In genomic region chrX:24702362-24703184, GRCh38 we compare ENCODE assay signal across 15 cellular contexts. TPM values are rescaled to one million over a fixed set of nuclear protein-coding genes. Genes with fewer than 3 reads are reported as not detected.
DNase-seq lines count a peak whose midpoint lies in the region; ATAC-seq and TF ChIP-seq lines count a peak whose summit lies in the region.
"Had no signal": no experiment of that assay in that cellular context is flagged by ENCODE, and none has a peak within 500 bp of the region (broad histone marks: within the 10 kb centered on the region; RNA-seq: fewer than 3 reads in every experiment).

No MANE protein-coding gene starts in this region.

- H3K4me1 Mint-ChIP-seq in natural killer cell treated with Interleukin-12 subunit alpha and Interleukin-12 subunit beta and Interleukin-15 and Interleukin-18, amount 100 ng/mL, for 72 hours (ENCODE audit: low read depth in 2 of 2): no peaks in the 10 kb centered on the region

- H3K27ac ChIP-seq in coronary artery: no peak overlapping the region
- H3K27ac ChIP-seq: BLaER1 treated with 17β-estradiol and CSF1 and Interleukin-3, amounts not matched to agents 10 nM and 100 nM; left ventricle myocardium inferior; pancreas; SK-N-MC; tibial artery had no signal

- H3K27me3 Mint-ChIP-seq in natural killer cell treated with Interleukin-12 subunit alpha and Interleukin-12 subunit beta and Interleukin-15 and Interleukin-18, amount 100 ng/mL, for 72 hours: peaks cover 0 to 4% of the 10 kb centered on the region in 2 donors

- H3K36me3 Mint-ChIP-seq in natural killer cell treated with Interleukin-12 subunit alpha and Interleukin-12 subunit beta and Interleukin-15 and Interleukin-18, amount 100 ng/mL, for 72 hours: peaks cover 6% of the 10 kb centered on the region

- intact Hi-C loops in head of caudate nucleus (cut with DNase I): no loop called here

- no peak overlapping the region for H3K4me3 Mint-ChIP-seq in natural killer cell treated with Interleukin-12 subunit alpha and Interleukin-12 subunit beta and Interleukin-15 and Interleukin-18, amount 100 ng/mL, for 72 hours

- ATAC-seq in GM18873 (IDR thresholded peaks at IDR 0.05; ENCODE audit: low FRiP score, unreplicated experiment) (peak; percentile 99), GM21723 (IDR thresholded peaks at IDR 0.05; ENCODE audit: unreplicated experiment) (peak; percentile 95), HG03175 (IDR thresholded peaks at IDR 0.05; ENCODE audit: unreplicated experiment) (peak; percentile 99)
- ATAC-seq in natural killer cell treated with Interleukin-12 subunit alpha and Interleukin-12 subunit beta and Interleukin-15 and Interleukin-18, amount 100 ng/mL, for 72 hours: no peak
- ATAC-seq: pancreas had no signal

- H3K27ac Mint-ChIP-seq in natural killer cell treated with Interleukin-12 subunit alpha and Interleukin-12 subunit beta and Interleukin-15 and Interleukin-18, amount 100 ng/mL, for 72 hours: no peak overlapping the region

- no peaks in the 10 kb centered on the region for H3K27me3 ChIP-seq in GM06990 (replicated peaks; ENCODE audit: control insufficient read depth, insufficient read depth, low read length)
- H3K27me3 ChIP-seq: pancreas, tibial artery had no signal

- DNase-seq in GM06990 (ENCODE audit: extremely low read depth, insufficient read length) (peak; percentile 44), coronary artery (ENCODE audit: low spot score) (no peak), globus pallidus (ENCODE audit: low spot score) (no peak), head of caudate nucleus (no peak)
- no peak for DNase-seq in natural killer cell treated with Interleukin-12 subunit alpha and Interleukin-12 subunit beta and Interleukin-15 and Interleukin-18, amount 100 ng/mL, for 72 hours (ENCODE audit: low spot score)
- DNase-seq: activated CD4-positive, alpha-beta T cell treated with anti-CD3 and anti-CD28 coated beads, Interleukin-2, amount 50 U/mL, for 4 hours; left ventricle myocardium inferior; NCI-H510A; pancreas; tibial artery had no signal

- H3K4me3 ChIP-seq in GM06990 (replicated peaks; ENCODE audit: low read depth, low read length): no peak overlapping the region
- no peak overlapping the region for H3K4me3 ChIP-seq in coronary artery
- H3K4me3 ChIP-seq: BLaER1 treated with 17β-estradiol and CSF1 and Interleukin-3, amounts not matched to agents 10 nM and 100 nM; left ventricle myocardium inferior; pancreas; SK-N-MC; tibial artery had no signal

- no peaks in the 10 kb centered on the region for H3K9me3 Mint-ChIP-seq in natural killer cell treated with Interleukin-12 subunit alpha and Interleukin-12 subunit beta and Interleukin-15 and Interleukin-18, amount 100 ng/mL, for 72 hours

- TF ChIP-seq CTCF in GM06990 (IDR thresholded peaks at IDR 0.05; ENCODE audit: insufficient read depth, low read length, poor library complexity, severe bottlenecking): no peak
- no peak for TF ChIP-seq CTCF in coronary artery (IDR thresholded peaks at IDR 0.05)

- H3K36me3 ChIP-seq in GM06990 (ENCODE audit: control insufficient read depth, insufficient read depth, low read length): 0 out of 2 replicates have a peak, but pooled peaks cover 2% of the 10 kb centered on the region

RNA-seq across cellular contexts. Expression of gene POLA1, which starts 8.9 kb away (rescaled TPM):
- total RNA-seq in natural killer cell treated with Interleukin-12 subunit alpha and Interleukin-12 subunit beta and Interleukin-15 and Interleukin-18, amount 100 ng/mL, for 72 hours: 10 to 100 TPM; 23.2 to 54.3 TPM

RNA-seq across cellular contexts. Expression of gene PCYT1B, which starts 55.4 kb away (rescaled TPM):
- not detected for total RNA-seq in natural killer cell treated with Interleukin-12 subunit alpha and Interleukin-12 subunit beta and Interleukin-15 and Interleukin-18, amount 100 ng/mL, for 72 hours

Comparison
In these comparisons a context has a peak if more than half of its experiments do, and no peak if none do; other contexts are left out.
1. ATAC-seq: peak in GM18873 (single experiment), GM21723 (single experiment) and HG03175 (single experiment); none in natural killer cell treated with Interleukin-12 subunit alpha and Interleukin-12 subunit beta and Interleukin-15 and Interleukin-18, amount 100 ng/mL, for 72 hours (0 of 2).